ENCODE assay signal across 8 cellular contexts in genomic region chr22:29269230-29269604, GRCh38. TPM values are rescaled to one million over a fixed set of nuclear protein-coding genes. Genes with fewer than 3 reads are reported as not detected.
DNase-seq lines count a peak whose midpoint lies in the region; ATAC-seq and TF ChIP-seq lines count a peak whose summit lies in the region.

No MANE protein-coding gene starts in this region.

- peaks cover 11% of the 10 kb centered on the region for H3K79me1 ChIP-seq in mesendoderm (ENCODE audit: low read length)

- peak overlapping the region; percentile 98 for H3K9ac ChIP-seq in mesendoderm (ENCODE audit: low read length)

- DNase-seq in stimulated activated naive CD8-positive, alpha-beta T cell treated with anti-CD3 and anti-CD28 coated beads, Interleukin-15, Interleukin-2, amounts not matched to agents 100 U/mL and 50 U/mL, for 24 hours = no peak
- DNase-seq in body of pancreas (peak in 1 of 4 donors; percentile 8), mesendoderm (peak; percentile 42), left colon (no peak), NCI-H187 treated with DMSO at 0.1 percent for 48 hours (lab: John Stamatoyannopoulos, UW) (no peak)

- H3K18ac ChIP-seq in mesendoderm (ENCODE audit: low read length) = peak overlapping the region; percentile 95

- no peak for ATAC-seq in stimulated activated naive CD8-positive, alpha-beta T cell treated with anti-CD3 and anti-CD28 coated beads, Interleukin-15, Interleukin-2, amounts not matched to agents 100 U/mL and 50 U/mL, for 24 hours
- no peak for ATAC-seq in body of pancreas
- ATAC-seq in left colon = no peak
- no peak for ATAC-seq in GM19463 (IDR thresholded peaks at IDR 0.05; ENCODE audit: unreplicated experiment)
- ATAC-seq in HG02759 (IDR thresholded peaks at IDR 0.05; ENCODE audit: unreplicated experiment) = no peak

- H3K4me1 ChIP-seq in body of pancreas = peaks cover 61% of the 10 kb centered on the region
- H3K4me1 ChIP-seq in mesendoderm (ENCODE audit: control insufficient read depth, low read depth, low read length) = peaks cover 11% of the 10 kb centered on the region

- peaks cover 75% of the 10 kb centered on the region for H3K36me3 Mint-ChIP-seq in stimulated activated naive CD8-positive, alpha-beta T cell treated with anti-CD3 and anti-CD28 coated beads, Interleukin-15, Interleukin-2, amounts not matched to agents 100 ng/mL and 50 ng/mL, for 24 hours (ENCODE audit: low read depth)

- H3K27me3 Mint-ChIP-seq in stimulated activated naive CD8-positive, alpha-beta T cell treated with anti-CD3 and anti-CD28 coated beads, Interleukin-15, Interleukin-2, amounts not matched to agents 100 ng/mL and 50 ng/mL, for 24 hours = peaks cover 3% of the 10 kb centered on the region

- no peak overlapping the region for H2BK15ac ChIP-seq in mesendoderm (replicated peaks; ENCODE audit: low read depth)

- H3K4me1 Mint-ChIP-seq in stimulated activated naive CD8-positive, alpha-beta T cell treated with anti-CD3 and anti-CD28 coated beads, Interleukin-15, Interleukin-2, amounts not matched to agents 100 ng/mL and 50 ng/mL, for 24 hours (ENCODE audit: low read depth) = peaks cover 64% of the 10 kb centered on the region

- H3K4me3 ChIP-seq in body of pancreas (peak overlapping the region; percentile 74 to 79), mesendoderm (ENCODE audit: low read length) (peak overlapping the region; percentile 63)

- WGBS in body of pancreas, 2 donors = 1 to 2% methylated on average over 14 of the region's 14 CpGs
- WGBS in mesendoderm (ENCODE audit: extremely low coverage, insufficient coverage, low lambda C conversion rate) = no CpG with 5 or more reads among the region's 14 CpGs

- peak overlapping the region; percentile 14 for H2AK5ac ChIP-seq in mesendoderm (ENCODE audit: low read length)

- H3K27ac ChIP-seq in body of pancreas = peak overlapping the region; percentile 99 to 100 (median 100)
- H3K27ac ChIP-seq in mesendoderm (ENCODE audit: low read depth, low read length) = peak overlapping the region; percentile 91

- H4K8ac ChIP-seq in mesendoderm (ENCODE audit: low read depth, low read length) = no peak overlapping the region

- TF ChIP-seq CTCF in body of pancreas (IDR thresholded peaks at IDR 0.05) = no peak

- H3K56ac ChIP-seq in mesendoderm (ENCODE audit: low read length) = peak overlapping the region; percentile 95

- H3K9me3 Mint-ChIP-seq in stimulated activated naive CD8-positive, alpha-beta T cell treated with anti-CD3 and anti-CD28 coated beads, Interleukin-15, Interleukin-2, amounts not matched to agents 100 ng/mL and 50 ng/mL, for 24 hours = no peaks in the 10 kb centered on the region

- peak overlapping the region; percentile 99 for H3K4ac ChIP-seq in mesendoderm (ENCODE audit: low read depth, low read length)

- H3K23ac ChIP-seq in mesendoderm (ENCODE audit: low read length) = no peak overlapping the region

- no peaks in the 10 kb centered on the region for H3K27me3 ChIP-seq in body of pancreas
- no peaks in the 10 kb centered on the region for H3K27me3 ChIP-seq in mesendoderm (ENCODE audit: insufficient read depth, low read length, poor library complexity)

- peak overlapping the region; percentile 90 for H3K27ac Mint-ChIP-seq in stimulated activated naive CD8-positive, alpha-beta T cell treated with anti-CD3 and anti-CD28 coated beads, Interleukin-15, Interleukin-2, amounts not matched to agents 100 ng/mL and 50 ng/mL, for 24 hours

- H3K79me2 ChIP-seq in mesendoderm (ENCODE audit: control insufficient read depth, insufficient read depth, low read length) = peaks cover 78% of the 10 kb centered on the region

- H3K4me3 Mint-ChIP-seq in stimulated activated naive CD8-positive, alpha-beta T cell treated with anti-CD3 and anti-CD28 coated beads, Interleukin-15, Interleukin-2, amounts not matched to agents 100 ng/mL and 50 ng/mL, for 24 hours = peak overlapping the region; percentile 97

- no peak for TF ChIP-seq POLR2A in body of pancreas (IDR thresholded peaks at IDR 0.05)

- H2BK120ac ChIP-seq in mesendoderm (ENCODE audit: low read depth, low read length) = no peak overlapping the region

- intact Hi-C loops in body of pancreas (cut with DNase I) (no loop called here), left colon (cut with DNase I, micrococcal nuclease) (no loop called here)

- H3K36me3 ChIP-seq in body of pancreas (replicated peaks in 1 of 2; ENCODE audit: insufficient read depth in 1 of 2, low read depth in 2 of 2) = peaks cover 0 to 3% of the 10 kb centered on the region in 2 donors
- peaks cover 13% of the 10 kb centered on the region for H3K36me3 ChIP-seq in mesendoderm (ENCODE audit: control insufficient read depth, insufficient read depth, low read length)

- H3K9me3 ChIP-seq in body of pancreas = no peaks in the 10 kb centered on the region

- H4K5ac ChIP-seq in mesendoderm (ENCODE audit: low read length) = no peak overlapping the region

- no peak overlapping the region for H2BK5ac ChIP-seq in mesendoderm (ENCODE audit: low read length)

- H3K4me2 ChIP-seq in mesendoderm (ENCODE audit: low read length) = peak overlapping the region; percentile 98

RNA-seq across cellular contexts. Expression of gene EWSR1, which starts 1.1 kb away (rescaled TPM):
- total RNA-seq in body of pancreas = 100 to 1,000 TPM; 142 to 175 TPM
- 366 TPM for polyA plus RNA-seq in mesendoderm (2013, experiment 1 of 2)
- 366 TPM for polyA plus RNA-seq in mesendoderm (2013, experiment 2 of 2)
- 100 to 1,000 TPM; 158 to 192 TPM for total RNA-seq in left colon

RNA-seq across cellular contexts. Expression of gene RHBDD3, which starts 1.4 kb away (rescaled TPM):
- total RNA-seq in body of pancreas = 10 to 100 TPM; 32.4 to 42.2 TPM
- polyA plus RNA-seq in mesendoderm (2013, experiment 1 of 2) = 39.0 TPM
- polyA plus RNA-seq in mesendoderm (2013, experiment 2 of 2) = 37.0 TPM
- 10 to 100 TPM; 13.4 to 19.7 TPM for total RNA-seq in left colon

RNA-seq across cellular contexts. Expression of gene GAS2L1, which starts 37.2 kb away (rescaled TPM):
- total RNA-seq in body of pancreas = 10 to 100 TPM; 15.8 to 19.2 TPM
- polyA plus RNA-seq in mesendoderm (2013, experiment 1 of 2) = 12.6 TPM
- 12.0 TPM for polyA plus RNA-seq in mesendoderm (2013, experiment 2 of 2)
- 10 to 100 TPM; 19.7 to 32.3 TPM for total RNA-seq in left colon

RNA-seq across cellular contexts. Expression of gene RASL10A, which starts 46.3 kb away (rescaled TPM):
- total RNA-seq in body of pancreas (under 1 TPM in 1 of 2 donors, not detected in 1; 0.78 TPM), left colon (1 to 10 TPM; 1.1 to 1.7 TPM)
- 1.3 TPM for polyA plus RNA-seq in mesendoderm (2013, experiment 1 of 2)
- 1.5 TPM for polyA plus RNA-seq in mesendoderm (2013, experiment 2 of 2)
